ENCODE assay signal across 22 cellular contexts in genomic region chr22:41320416-41321240, GRCh38.
"Had no signal": no experiment of that assay in that cellular context is flagged by ENCODE, and none has a peak within 500 bp of the region (broad histone marks: within the 10 kb centered on the region; RNA-seq: fewer than 3 reads in every experiment).

No MANE protein-coding gene starts in this region.

- H3K27me3 Mint-ChIP-seq: activated CD4-positive, alpha-beta memory T cell treated with anti-CD3 and anti-CD28 coated beads, Interleukin-2, amount 10 ng/mL, durations not matched to agents 7 days and 5 days; activated CD4-positive, alpha-beta T cell treated with anti-CD3 and anti-CD28 coated beads for 36 hours; activated naive CD4-positive, alpha-beta T cell treated with anti-CD3 and anti-CD28 coated beads, Interleukin-2, amount 50 U/mL, for 24 hours; memory B cell; naive thymus-derived CD8-positive, alpha-beta T cell; T-helper 17 cell had no signal

- H3K4me2 ChIP-seq: smooth muscle cell had no signal

- H3K27ac Mint-ChIP-seq: activated CD4-positive, alpha-beta memory T cell treated with anti-CD3 and anti-CD28 coated beads, Interleukin-2, amount 10 ng/mL, durations not matched to agents 7 days and 5 days; activated CD4-positive, alpha-beta T cell treated with anti-CD3 and anti-CD28 coated beads for 36 hours; activated naive CD4-positive, alpha-beta T cell treated with anti-CD3 and anti-CD28 coated beads, Interleukin-2, amount 50 U/mL, for 24 hours; memory B cell; T-helper 17 cell had no signal

- DNase-seq: activated CD4-positive, alpha-beta memory T cell treated with anti-CD3 and anti-CD28 coated beads, Interleukin-2, amount 10 ng/mL, durations not matched to agents 7 days and 5 days; activated CD4-positive, alpha-beta T cell treated with anti-CD3 and anti-CD28 coated beads for 36 hours; activated CD8-positive, alpha-beta memory T cell treated with anti-CD3 and anti-CD28 coated beads, Interleukin-2, amount 50 U/mL, for 4 hours; activated effector memory CD4-positive, alpha-beta T cell treated with anti-CD3 and anti-CD28 coated beads, Interleukin-2, amount 50 U/mL, for 16 hours; activated T-cell treated with anti-CD3 and anti-CD28 coated beads, Interleukin-2, amount 50 U/mL, for 48 hours; adrenal gland; erythroblast; hippocampal formation; kidney; left ventricle myocardium superior; mucosa of descending colon; naive thymus-derived CD8-positive, alpha-beta T cell; stimulated activated CD4-positive, alpha-beta T cell treated with anti-CD3 and anti-CD28 coated beads, Interleukin-4, amount 100 ng/mL, for 4 hours; stimulated activated CD8-positive, alpha-beta memory T cell treated with anti-CD3 and anti-CD28 coated beads, Interleukin-4, amount 100 ng/mL, for 48 hours; stimulated activated naive CD4-positive, alpha-beta T cell treated with Interleukin-2 at 50 U/mL for 16 hours; substantia nigra; T-helper 17 cell; WERI-Rb-1 had no signal

- H3K4me3 Mint-ChIP-seq: activated CD4-positive, alpha-beta memory T cell treated with anti-CD3 and anti-CD28 coated beads, Interleukin-2, amount 10 ng/mL, durations not matched to agents 7 days and 5 days; activated CD4-positive, alpha-beta T cell treated with anti-CD3 and anti-CD28 coated beads for 36 hours; activated naive CD4-positive, alpha-beta T cell treated with anti-CD3 and anti-CD28 coated beads, Interleukin-2, amount 50 U/mL, for 24 hours; memory B cell; naive thymus-derived CD8-positive, alpha-beta T cell; T-helper 17 cell had no signal

- H3K9me3 Mint-ChIP-seq: activated CD4-positive, alpha-beta memory T cell treated with anti-CD3 and anti-CD28 coated beads, Interleukin-2, amount 10 ng/mL, durations not matched to agents 7 days and 5 days; activated naive CD4-positive, alpha-beta T cell treated with anti-CD3 and anti-CD28 coated beads, Interleukin-2, amount 50 U/mL, for 24 hours; memory B cell; naive thymus-derived CD8-positive, alpha-beta T cell had no signal

- H3K27ac ChIP-seq: adrenal gland, right atrium auricular region had no signal

- H3K9me3 ChIP-seq: adrenal gland, mucosa of descending colon, right atrium auricular region had no signal

- ATAC-seq: activated CD4-positive, alpha-beta T cell treated with anti-CD3 and anti-CD28 coated beads for 36 hours; left ventricle myocardium superior; mucosa of descending colon; naive thymus-derived CD8-positive, alpha-beta T cell; T-helper 17 cell had no signal

- H3K4me1 ChIP-seq: adrenal gland, right atrium auricular region had no signal

- H3K27me3 ChIP-seq: adrenal gland, right atrium auricular region had no signal

- H3K4me3 ChIP-seq: adrenal gland, mucosa of descending colon, right atrium auricular region, smooth muscle cell had no signal
